20 cellular contexts compared by ENCODE assay signal in genomic region chr20:4165984-4166725, GRCh38. TPM values are rescaled to one million over a fixed set of nuclear protein-coding genes. Genes with fewer than 3 reads are reported as not detected.
DNase-seq lines count a peak whose midpoint lies in the region; ATAC-seq and TF ChIP-seq lines count a peak whose summit lies in the region.
"Had no signal": no experiment of that assay in that cellular context is flagged by ENCODE, and none has a peak within 500 bp of the region (broad histone marks: within the 10 kb centered on the region; RNA-seq: fewer than 3 reads in every experiment).

No MANE protein-coding gene starts in this region.

- no peaks in the 10 kb centered on the region for H3K36me3 ChIP-seq in RWPE2 (ENCODE audit: low read depth)
- H3K36me3 ChIP-seq in tibial nerve: no peaks in the 10 kb centered on the region
- no peaks in the 10 kb centered on the region for H3K36me3 ChIP-seq in ascending aorta
- H3K36me3 ChIP-seq: SJCRH30, thyroid gland had no signal

- H3K4me1 Mint-ChIP-seq in activated T-cell treated with anti-CD3 and anti-CD28 coated beads, Interleukin-2, amount 50 U/mL, for 24 hours (ENCODE audit: low read depth): peaks cover 28% of the 10 kb centered on the region

- H3K9me3 ChIP-seq in RWPE2 (ENCODE audit: severe bottlenecking) (no peaks in the 10 kb centered on the region), tibial nerve (no peaks in the 10 kb centered on the region), ascending aorta (no peaks in the 10 kb centered on the region)
- H3K9me3 ChIP-seq: SJCRH30, thyroid gland had no signal

- TF ChIP-seq CTCF in RWPE2 (IDR thresholded peaks at IDR 0.05; ENCODE audit: poor library complexity, severe bottlenecking) (no peak), tibial nerve (IDR thresholded peaks at IDR 0.05) (no peak), ascending aorta (IDR thresholded peaks at IDR 0.05) (no peak)

- TF ChIP-seq POLR2A in tibial nerve (IDR thresholded peaks at IDR 0.05): no peak

- H3K4me3 ChIP-seq in RWPE2 (ENCODE audit: severe bottlenecking) (no peak overlapping the region), tibial nerve (no peak overlapping the region), ascending aorta (no peak overlapping the region)
- H3K4me3 ChIP-seq: SJCRH30, thyroid gland had no signal

- no peaks in the 10 kb centered on the region for H3K36me3 Mint-ChIP-seq in activated T-cell treated with anti-CD3 and anti-CD28 coated beads, Interleukin-2, amount 50 U/mL, for 24 hours (ENCODE audit: low read depth)
- H3K36me3 Mint-ChIP-seq: activated naive CD4-positive, alpha-beta T cell treated with anti-CD3 and anti-CD28 coated beads, Interleukin-2, amount 50 U/mL, for 24 hours had no signal

- WGBS in tibial nerve, 2 donors: 60 to 73% methylated on average over 6 of the region's 6 CpGs

- no peak overlapping the region for H3K4me3 Mint-ChIP-seq in activated T-cell treated with anti-CD3 and anti-CD28 coated beads, Interleukin-2, amount 50 U/mL, for 24 hours
- H3K4me3 Mint-ChIP-seq: activated naive CD4-positive, alpha-beta T cell treated with anti-CD3 and anti-CD28 coated beads, Interleukin-2, amount 50 U/mL, for 24 hours had no signal

- H3K4me1 ChIP-seq in RWPE2 (ENCODE audit: insufficient read depth, poor library complexity, severe bottlenecking): peaks cover 31% of the 10 kb centered on the region
- H3K4me1 ChIP-seq in tibial nerve: peaks cover 0 to 84% (median 37%) of the 10 kb centered on the region in 4 donors
- peaks cover 0 to 6% of the 10 kb centered on the region in 2 donors for H3K4me1 ChIP-seq in ascending aorta

- no peaks in the 10 kb centered on the region for H3K9me3 Mint-ChIP-seq in activated T-cell treated with anti-CD3 and anti-CD28 coated beads, Interleukin-2, amount 50 U/mL, for 24 hours
- H3K9me3 Mint-ChIP-seq: activated naive CD4-positive, alpha-beta T cell treated with anti-CD3 and anti-CD28 coated beads, Interleukin-2, amount 50 U/mL, for 24 hours had no signal

- H3K27ac ChIP-seq in RWPE2 (ENCODE audit: poor library complexity, severe bottlenecking) (peak overlapping the region; percentile 56), tibial nerve (peak overlapping the region; percentile 52 to 91 (median 83)), ascending aorta (no peak overlapping the region)
- H3K27ac ChIP-seq: HL-60, thyroid gland had no signal

- H3K27me3 ChIP-seq in RWPE2 (ENCODE audit: insufficient read depth, poor library complexity, severe bottlenecking) (no peaks in the 10 kb centered on the region), tibial nerve (no peaks in the 10 kb centered on the region), ascending aorta (no peaks in the 10 kb centered on the region)
- H3K27me3 ChIP-seq: SJCRH30, thyroid gland had no signal

- ATAC-seq in RWPE2 (ENCODE audit: low read depth): no peak
- ATAC-seq in GM19463 (IDR thresholded peaks at IDR 0.05; ENCODE audit: unreplicated experiment): no peak

- peaks cover 11% of the 10 kb centered on the region for H3K27me3 Mint-ChIP-seq in activated T-cell treated with anti-CD3 and anti-CD28 coated beads, Interleukin-2, amount 50 U/mL, for 24 hours
- H3K27me3 Mint-ChIP-seq: activated naive CD4-positive, alpha-beta T cell treated with anti-CD3 and anti-CD28 coated beads, Interleukin-2, amount 50 U/mL, for 24 hours had no signal

- intact Hi-C loops in ascending aorta (cut with DNase I): no loop called here

- no peak for DNase-seq in activated T-cell treated with anti-CD3 and anti-CD28 coated beads, Interleukin-2, amount 50 U/mL, for 24 hours
- no peak for DNase-seq in activated T-cell treated with anti-CD3 and anti-CD28 coated beads for 4 hours
- DNase-seq in RWPE2 (ENCODE audit: low spot score): no peak
- peak; percentile 70 for DNase-seq in left kidney (ENCODE audit: low read depth, low spot score)
- DNase-seq in tibial nerve (ENCODE audit: low spot score in 2 of 2): no peak
- no peak for DNase-seq in ascending aorta (ENCODE audit: low spot score in 2 of 2)
- DNase-seq in SHP77 (lab: John Stamatoyannopoulos, UW): no peak
- DNase-seq: activated CD4-positive, CD25-positive, alpha-beta regulatory T cell treated with anti-CD3 and anti-CD28 coated beads, Interleukin-2, amount 50 U/mL, for 72 hours; activated CD8-positive, alpha-beta memory T cell treated with anti-CD3 and anti-CD28 coated beads, Interleukin-2, amount 50 U/mL, for 48 hours; foreskin melanocyte; H7; kidney glomerular epithelial cell; NCI-H187 treated with DMSO at 0.1 percent for 48 hours; NCI-H446 treated with DMSO at 0.1 percent for 48 hours; SJCRH30; stimulated activated CD4-positive, alpha-beta T cell treated with anti-CD3 and anti-CD28 coated beads, Interleukin-12 subunit alpha, Interleukin-12 subunit beta, amount 100 ng/mL, for 4 hours; thyroid gland had no signal

- no peak for TF ChIP-seq EP300 in tibial nerve (IDR thresholded peaks at IDR 0.05)

- H3K27ac Mint-ChIP-seq in activated T-cell treated with anti-CD3 and anti-CD28 coated beads, Interleukin-2, amount 50 U/mL, for 24 hours: peak overlapping the region; percentile 42
- H3K27ac Mint-ChIP-seq: activated naive CD4-positive, alpha-beta T cell treated with anti-CD3 and anti-CD28 coated beads, Interleukin-2, amount 50 U/mL, for 24 hours had no signal

RNA-seq across cellular contexts. Expression of gene SMOX, which starts 17.5 kb away (rescaled TPM):
- total RNA-seq in tibial nerve: 10 to 100 TPM; 13.8 to 39.0 (median 23.0) TPM
- total RNA-seq in ascending aorta: 4.9 TPM

Comparison
In these comparisons a context has a peak if more than half of its experiments do, and no peak if none do; other contexts are left out.
1. H3K27ac ChIP-seq: peak in RWPE2 (single experiment) and tibial nerve (4 of 4); none in ascending aorta (0 of 2).